13 cellular contexts compared by ENCODE assay signal in genomic region chr2:150097891-150098595, GRCh38.
DNase-seq lines count a peak whose midpoint lies in the region; ATAC-seq and TF ChIP-seq lines count a peak whose summit lies in the region.
"Had no signal": no experiment of that assay in that cellular context is flagged by ENCODE, and none has a peak within 500 bp of the region (broad histone marks: within the 10 kb centered on the region; RNA-seq: fewer than 3 reads in every experiment).

No MANE protein-coding gene starts in this region.

- H3K27ac ChIP-seq in MM.1S (ENCODE audit: low read length): no peak overlapping the region
- H3K27ac ChIP-seq in mesendoderm (ENCODE audit: low read depth, low read length): no peak overlapping the region
- no peak overlapping the region for H3K27ac ChIP-seq in tibial artery
- H3K27ac ChIP-seq: HL-60 had no signal

- no peaks in the 10 kb centered on the region for H3K9me3 ChIP-seq in Caco-2
- no peaks in the 10 kb centered on the region for H3K9me3 ChIP-seq in MM.1S (replicated peaks; ENCODE audit: insufficient read depth, low read length)
- no peaks in the 10 kb centered on the region for H3K9me3 ChIP-seq in tibial artery

- H4K5ac ChIP-seq in mesendoderm (ENCODE audit: low read length): no peak overlapping the region

- 0 out of 2 replicates have a peak overlapping the region, but pooled peaks have one; percentile 12 for H2AFZ ChIP-seq in MM.1S (ENCODE audit: low read length)

- BruUV-seq in Caco-2 (replicated peaks; lab: Mats Ljungman, UMichigan): no TSS peak

- no peak overlapping the region for H3K4me3 Mint-ChIP-seq in Caco-2 (ENCODE audit: unreplicated experiment)
- H3K4me3 Mint-ChIP-seq: activated naive CD8-positive, alpha-beta T cell treated with anti-CD3 and anti-CD28 coated beads for 36 hours; nephron had no signal

- intact Hi-C loops in Caco-2 (cut with micrococcal nuclease; ENCODE audit: unreplicated experiment): loop anchor here (1.0 to 10.0 kb wide), 5 partner anchors 8 to 389 kb away; partner anchors contain the start of gene RND3
- intact Hi-C loops in tibial artery (cut with DNase I; ENCODE audit: low total_unique reads): no loop called here

- H3K56ac ChIP-seq in mesendoderm (ENCODE audit: low read length): no peak overlapping the region

- H3K27me3 Mint-ChIP-seq in Caco-2 (ENCODE audit: insufficient read depth, unreplicated experiment): no peaks in the 10 kb centered on the region
- H3K27me3 Mint-ChIP-seq: activated naive CD8-positive, alpha-beta T cell treated with anti-CD3 and anti-CD28 coated beads for 36 hours had no signal

- DNase-seq in Caco-2: peak in 1 of 2 experiments; percentile 17
- DNase-seq in MM.1S: peak; percentile 15
- DNase-seq in dermis blood vessel endothelial cell: peak; percentile 73
- peak; percentile 60 for DNase-seq in mesendoderm
- no peak for DNase-seq in NCI-H1417 (lab: John Stamatoyannopoulos, UW)
- DNase-seq in tibial artery: no peak
- DNase-seq: activated naive CD8-positive, alpha-beta T cell treated with anti-CD3 and anti-CD28 coated beads for 36 hours; DMS79 treated with DMSO at 0.1 percent for 48 hours; NCI-H187 treated with DMSO at 0.1 percent for 48 hours had no signal

- H3K4me1 ChIP-seq in Caco-2 (peaks cover 21% of the 10 kb centered on the region), MM.1S (ENCODE audit: low read length) (0 out of 2 replicates have a peak, but pooled peaks cover 11% of the 10 kb centered on the region), mesendoderm (ENCODE audit: control insufficient read depth, low read depth, low read length) (no peaks in the 10 kb centered on the region), tibial artery (no peaks in the 10 kb centered on the region)

- no peaks in the 10 kb centered on the region for H3K36me3 Mint-ChIP-seq in Caco-2 (ENCODE audit: insufficient read depth, unreplicated experiment)
- H3K36me3 Mint-ChIP-seq: activated naive CD8-positive, alpha-beta T cell treated with anti-CD3 and anti-CD28 coated beads for 36 hours had no signal

- H4K8ac ChIP-seq in mesendoderm (ENCODE audit: low read depth, low read length): no peak overlapping the region

- no peak overlapping the region for H3K18ac ChIP-seq in mesendoderm (ENCODE audit: low read length)

- H3K4me2 ChIP-seq in MM.1S (ENCODE audit: low read depth, low read length) (peak overlapping the region; percentile 7; the same call in 1 of the 2 replicates), mesendoderm (ENCODE audit: low read length) (no peak overlapping the region)

- H3K27ac Mint-ChIP-seq in Caco-2 (ENCODE audit: unreplicated experiment): peak overlapping the region; percentile 59
- H3K27ac Mint-ChIP-seq: activated naive CD8-positive, alpha-beta T cell treated with anti-CD3 and anti-CD28 coated beads for 36 hours; nephron had no signal

- no peak overlapping the region for H3K4ac ChIP-seq in mesendoderm (ENCODE audit: low read depth, low read length)

- H3K79me2 ChIP-seq in MM.1S (ENCODE audit: low read length) (no peaks in the 10 kb centered on the region), mesendoderm (ENCODE audit: control insufficient read depth, insufficient read depth, low read length) (no peaks in the 10 kb centered on the region)

- H2BK15ac ChIP-seq in mesendoderm (replicated peaks; ENCODE audit: low read depth): no peak overlapping the region

- TF ChIP-seq CTCF in Caco-2 (IDR thresholded peaks at IDR 0.05; ENCODE audit: insufficient read depth in 1 of 2, low read depth in 1 of 2, low read length in 1 of 2, severe bottlenecking in 1 of 2, unreplicated experiment in 1 of 2): peak in 1 of 2 experiments; percentile 19
- TF ChIP-seq CTCF in MM.1S (IDR thresholded peaks at IDR 0.05; ENCODE audit: low read length): peak; percentile 35
- TF ChIP-seq CTCF in tibial artery (IDR thresholded peaks at IDR 0.05): no peak

- no peaks in the 10 kb centered on the region for H3F3A ChIP-seq in MM.1S (ENCODE audit: insufficient read depth, low read length)

- H3K4me3 ChIP-seq in Caco-2 (ENCODE audit: low read depth, low read length) (no peak overlapping the region), MM.1S (ENCODE audit: low read length) (no peak overlapping the region), mesendoderm (ENCODE audit: low read length) (no peak overlapping the region), tibial artery (no peak overlapping the region)

- no peak overlapping the region for H2AK5ac ChIP-seq in mesendoderm (ENCODE audit: low read length)

- no peak overlapping the region for H3K9ac ChIP-seq in MM.1S (ENCODE audit: low read length)
- H3K9ac ChIP-seq in mesendoderm (ENCODE audit: low read length): no peak overlapping the region

- no peaks in the 10 kb centered on the region for H3K79me1 ChIP-seq in mesendoderm (ENCODE audit: low read length)

- H3K4me1 Mint-ChIP-seq in Caco-2 (ENCODE audit: low read depth, unreplicated experiment): peaks cover 23% of the 10 kb centered on the region
- H3K4me1 Mint-ChIP-seq: activated naive CD8-positive, alpha-beta T cell treated with anti-CD3 and anti-CD28 coated beads for 36 hours had no signal

- no peak overlapping the region for H3K23ac ChIP-seq in mesendoderm (ENCODE audit: low read length)

- WGBS in mesendoderm (ENCODE audit: extremely low coverage, insufficient coverage, low lambda C conversion rate): no CpG with 5 or more reads among the region's 2 CpGs

- no peak for ATAC-seq in activated CD4-positive, CD25-positive, alpha-beta regulatory T cell treated with anti-CD3 and anti-CD28 coated beads, Interleukin-2, amount 50 U/mL, for 24 hours
- ATAC-seq in HG03565 (IDR thresholded peaks at IDR 0.05; ENCODE audit: unreplicated experiment): no peak

- no peak overlapping the region for H2BK5ac ChIP-seq in mesendoderm (ENCODE audit: low read length)

- CTCF ChIA-PET in Caco-2 (lab: Charles Lee): no interaction called here

- H2BK120ac ChIP-seq in mesendoderm (ENCODE audit: low read depth, low read length): no peak overlapping the region

- H3K36me3 ChIP-seq in Caco-2 (ENCODE audit: control insufficient read depth, insufficient read depth, low read length) (no peaks in the 10 kb centered on the region), MM.1S (replicated peaks; ENCODE audit: insufficient read depth, low read length) (no peaks in the 10 kb centered on the region), mesendoderm (ENCODE audit: control insufficient read depth, insufficient read depth, low read length) (no peaks in the 10 kb centered on the region), tibial artery (no peaks in the 10 kb centered on the region)

- no peaks in the 10 kb centered on the region for H3K9me2 ChIP-seq in MM.1S (replicated peaks; ENCODE audit: insufficient read depth, low read length)

- POLR2A ChIA-PET in Caco-2 (lab: Charles Lee): interaction anchor here (0.5 to 0.6 kb wide), 2 partner anchors 50 to 107 kb away, joined by 3 to 8 read pairs; no protein-coding TSS in a partner anchor

- no peaks in the 10 kb centered on the region for H4K20me1 ChIP-seq in MM.1S (ENCODE audit: insufficient read depth, low read length)

- H3K27me3 ChIP-seq in Caco-2 (replicated peaks; ENCODE audit: control insufficient read depth, insufficient read depth, low read length) (no peaks in the 10 kb centered on the region), MM.1S (replicated peaks; ENCODE audit: insufficient read depth, low read length) (no peaks in the 10 kb centered on the region), mesendoderm (ENCODE audit: insufficient read depth, low read length, poor library complexity) (no peaks in the 10 kb centered on the region), tibial artery (no peaks in the 10 kb centered on the region)

- H3K9me3 Mint-ChIP-seq in Caco-2 (ENCODE audit: unreplicated experiment): no peaks in the 10 kb centered on the region
- H3K9me3 Mint-ChIP-seq: activated naive CD8-positive, alpha-beta T cell treated with anti-CD3 and anti-CD28 coated beads for 36 hours; nephron had no signal

Comparison
In these comparisons a context has a peak if more than half of its experiments do, and no peak if none do; other contexts are left out.
1. DNase-seq: peak in MM.1S (single experiment), dermis blood vessel endothelial cell (single experiment) and mesendoderm (single experiment); none in NCI-H1417 (0 of 3) and tibial artery (0 of 2).